18 cellular contexts compared by ENCODE assay signal in the genomic region with DNA sequence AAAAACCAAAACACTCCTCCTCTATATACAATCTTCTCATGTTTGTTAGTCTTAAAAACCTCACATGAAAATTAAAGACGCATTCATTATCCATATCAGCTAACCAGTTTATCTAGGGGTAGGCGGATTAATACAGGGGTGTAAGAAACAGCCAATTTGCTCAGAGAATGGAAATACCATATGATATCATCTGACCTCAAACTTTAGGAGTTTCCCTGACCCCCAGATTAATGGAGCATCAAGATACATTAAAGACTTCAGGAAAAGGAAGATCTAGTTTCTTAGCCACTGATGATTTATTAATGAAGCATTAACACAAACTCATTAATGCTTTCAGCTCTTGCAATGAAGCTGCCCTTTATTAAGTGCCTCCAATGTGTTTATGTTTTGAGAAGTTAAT.
DNase-seq lines count a peak whose midpoint lies in the region; ATAC-seq and TF ChIP-seq lines count a peak whose summit lies in the region.
"Had no signal": no experiment of that assay in that cellular context is flagged by ENCODE, and none has a peak within 500 bp of the region (broad histone marks: within the 10 kb centered on the region; RNA-seq: fewer than 3 reads in every experiment).

No MANE protein-coding gene starts in this region.

- intact Hi-C loops in natural killer cell (cut with micrococcal nuclease): loop anchor here (5.0 kb wide), 1 partner anchor 68 kb away; a partner anchor contains a TSS

- peaks cover 13 to 22% of the 10 kb centered on the region in 2 donors for H3K4me1 Mint-ChIP-seq in natural killer cell treated with Interleukin-12 subunit alpha and Interleukin-12 subunit beta and Interleukin-15 and Interleukin-18, amount 100 ng/mL, for 72 hours (ENCODE audit: low read depth in 2 of 2)
- H3K4me1 Mint-ChIP-seq in natural killer cell: peaks cover 19 to 25% of the 10 kb centered on the region in 2 donors
- peaks cover 19 to 35% (median 34%) of the 10 kb centered on the region in 3 donors for H3K4me1 Mint-ChIP-seq in T-cell
- H3K4me1 Mint-ChIP-seq in immature natural killer cell: peaks cover 23 to 45% of the 10 kb centered on the region in 2 donors

- no peak for ATAC-seq in natural killer cell treated with Interleukin-12 subunit alpha and Interleukin-12 subunit beta and Interleukin-15 and Interleukin-18, amount 100 ng/mL, for 72 hours
- ATAC-seq in natural killer cell (no peak), T-cell (replicated peaks in 1 of 4) (no peak), GM21737 (IDR thresholded peaks at IDR 0.05; ENCODE audit: unreplicated experiment) (no peak)
- ATAC-seq: HepG2 had no signal

- peaks cover 10% of the 10 kb centered on the region for H3K36me3 Mint-ChIP-seq in natural killer cell treated with Interleukin-12 subunit alpha and Interleukin-12 subunit beta and Interleukin-15 and Interleukin-18, amount 100 ng/mL, for 72 hours
- H3K36me3 Mint-ChIP-seq in natural killer cell: no peaks in the 10 kb centered on the region
- H3K36me3 Mint-ChIP-seq in T-cell: peaks cover 10% of the 10 kb centered on the region
- H3K36me3 Mint-ChIP-seq in immature natural killer cell: peaks cover 0 to 6% (median 0%) of the 10 kb centered on the region in 3 donors

- no peaks in the 10 kb centered on the region for H3K9me3 Mint-ChIP-seq in natural killer cell treated with Interleukin-12 subunit alpha and Interleukin-12 subunit beta and Interleukin-15 and Interleukin-18, amount 100 ng/mL, for 72 hours
- H3K9me3 Mint-ChIP-seq in natural killer cell (no peaks in the 10 kb centered on the region), T-cell (no peaks in the 10 kb centered on the region), immature natural killer cell (no peaks in the 10 kb centered on the region)
- H3K9me3 Mint-ChIP-seq: CD4-positive, alpha-beta memory T cell had no signal

- H3K4me3 Mint-ChIP-seq in natural killer cell treated with Interleukin-12 subunit alpha and Interleukin-12 subunit beta and Interleukin-15 and Interleukin-18, amount 100 ng/mL, for 72 hours: peak overlapping the region; percentile 14
- H3K4me3 Mint-ChIP-seq in natural killer cell (no peak overlapping the region), T-cell (no peak overlapping the region), immature natural killer cell (peak overlapping the region in 1 of 5 donors; percentile 1)

- CTCF ChIA-PET in T-cell (lab: Charles Lee): no interaction called here

- POLR2A ChIA-PET in T-cell (lab: Charles Lee): interaction anchor here in 1 of 2 donors (1.1 kb wide), 1 partner anchor 8 kb away, joined by 3 read pairs; no protein-coding TSS in a partner anchor

- no peaks in the 10 kb centered on the region for H3K27me3 Mint-ChIP-seq in natural killer cell treated with Interleukin-12 subunit alpha and Interleukin-12 subunit beta and Interleukin-15 and Interleukin-18, amount 100 ng/mL, for 72 hours
- no peaks in the 10 kb centered on the region for H3K27me3 Mint-ChIP-seq in natural killer cell (ENCODE audit: low read depth in 2 of 2)
- H3K27me3 Mint-ChIP-seq in T-cell: no peaks in the 10 kb centered on the region
- H3K27me3 Mint-ChIP-seq in immature natural killer cell (ENCODE audit: low read depth in 3 of 3): no peaks in the 10 kb centered on the region
- H3K27me3 Mint-ChIP-seq: CD4-positive, alpha-beta memory T cell had no signal

- peak overlapping the region in 1 of 2 donors; percentile 52 for H3K27ac Mint-ChIP-seq in natural killer cell treated with Interleukin-12 subunit alpha and Interleukin-12 subunit beta and Interleukin-15 and Interleukin-18, amount 100 ng/mL, for 72 hours
- H3K27ac Mint-ChIP-seq in natural killer cell (peak overlapping the region in 1 of 2 donors; percentile 39), T-cell (peak overlapping the region; percentile 64 to 66), immature natural killer cell (peak overlapping the region in 4 of 6 donors; percentile 0 to 56 (median 37))

- DNase-seq in natural killer cell treated with Interleukin-12 subunit alpha and Interleukin-12 subunit beta and Interleukin-15 and Interleukin-18, amount 100 ng/mL, for 72 hours (ENCODE audit: low spot score): no peak
- DNase-seq in natural killer cell (no peak), T-cell (no peak), immature natural killer cell (no peak), CD1c-positive myeloid dendritic cell (ENCODE audit: extremely low spot score) (no peak), GM19240 (ENCODE audit: insufficient read length, low spot score) (no peak)
- DNase-seq: CD4-positive, alpha-beta memory T cell; DND-41; GDM1; GOT3; KG1; NCI-H1048; NCI-H1436 treated with DMSO at 0.1 percent for 48 hours; NCI-H2081; NCI-H774; RPMI8226 had no signal

- no peak for TF ChIP-seq CTCF in natural killer cell (IDR thresholded peaks at IDR 0.05)
